In the genomic region with DNA sequence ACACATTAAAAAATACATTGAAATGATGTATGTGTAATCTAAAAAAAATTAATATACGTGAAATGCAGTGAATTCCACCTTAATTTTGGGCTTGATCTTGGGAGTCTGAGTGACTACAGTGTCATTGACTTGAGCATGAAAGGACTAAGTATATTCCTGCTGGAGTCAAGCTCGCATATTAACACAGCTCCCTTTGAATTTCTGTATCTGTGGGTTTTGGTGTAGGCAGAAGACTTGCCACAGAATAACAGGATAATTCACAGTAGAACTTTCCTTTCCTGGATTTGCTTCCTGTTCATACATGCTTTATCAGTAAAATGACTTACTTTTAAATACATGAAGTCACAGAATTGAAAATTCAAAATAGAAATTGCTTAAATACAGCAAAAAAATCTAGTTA, we compare ENCODE assay signal across 30 cellular contexts. TPM values are rescaled to one million over a fixed set of nuclear protein-coding genes. Genes with fewer than 3 reads are reported as not detected.
"Had no signal": no experiment of that assay in that cellular context is flagged by ENCODE, and none has a peak within 500 bp of the region (broad histone marks: within the 10 kb centered on the region; RNA-seq: fewer than 3 reads in every experiment).

No MANE protein-coding gene starts in this region.

- DNase-seq: activated CD4-positive, alpha-beta memory T cell treated with anti-CD3 and anti-CD28 coated beads for 36 hours; activated CD4-positive, alpha-beta T cell treated with anti-CD3 and anti-CD28 coated beads for 36 hours; activated CD4-positive, alpha-beta T cell treated with anti-CD3 and anti-CD28 coated beads, Interleukin-2, amount 10 ng/mL, durations not matched to agents 24 days and 14 days; activated CD4-positive, CD25-positive, alpha-beta regulatory T cell; activated CD4-positive, CD25-positive, alpha-beta regulatory T cell treated with anti-CD3 and anti-CD28 coated beads, Interleukin-2, amount 50 U/mL, for 72 hours; activated CD8-positive, alpha-beta memory T cell treated with anti-CD3 and anti-CD28 coated beads, Interleukin-2, amount 10 ng/mL, durations not matched to agents 7 days and 5 days; activated CD8-positive, alpha-beta memory T cell treated with anti-CD3 and anti-CD28 coated beads, Interleukin-2, amount 50 U/mL, for 4 hours; activated CD8-positive, alpha-beta T cell treated with anti-CD3 and anti-CD28 coated beads, Interleukin-2, amount 10 ng/mL, durations not matched to agents 7 days and 5 days; activated effector memory CD4-positive, alpha-beta T cell treated with anti-CD3 and anti-CD28 coated beads, Interleukin-2, amount 50 U/mL, for 16 hours; activated naive CD4-positive, alpha-beta T cell treated with anti-CD3 and anti-CD28 coated beads for 36 hours; activated naive CD8-positive, alpha-beta T cell treated with anti-CD3 and anti-CD28 coated beads for 36 hours; activated naive CD8-positive, alpha-beta T cell treated with anti-CD3 and anti-CD28 coated beads, Interleukin-2, amount 50 U/mL, for 24 hours; activated T-cell treated with anti-CD3 and anti-CD28 coated beads, Interleukin-2, amount 50 U/mL, for 1 hour; activated T-cell treated with anti-CD3 and anti-CD28 coated beads, Interleukin-2, amount 50 U/mL, for 48 hours; adrenal gland; amygdala; aorta; body of pancreas; cortex of kidney; effector CD8-positive, alpha-beta T cell; esophagus squamous epithelium; glutamatergic neuron; T-helper 2 cell had no signal

- H3K27me3 Mint-ChIP-seq: activated CD4-positive, alpha-beta memory T cell treated with anti-CD3 and anti-CD28 coated beads for 36 hours; activated CD4-positive, alpha-beta T cell treated with anti-CD3 and anti-CD28 coated beads for 36 hours; activated CD4-positive, alpha-beta T cell treated with anti-CD3 and anti-CD28 coated beads, Interleukin-2, amount 10 ng/mL, durations not matched to agents 24 days and 14 days; activated CD8-positive, alpha-beta memory T cell treated with anti-CD3 and anti-CD28 coated beads, Interleukin-2, amount 10 ng/mL, durations not matched to agents 7 days and 5 days; activated naive CD4-positive, alpha-beta T cell treated with anti-CD3 and anti-CD28 coated beads, Interleukin-2, amount 50 U/mL, for 24 hours; activated naive CD8-positive, alpha-beta T cell treated with anti-CD3 and anti-CD28 coated beads for 36 hours; activated naive CD8-positive, alpha-beta T cell treated with anti-CD3 and anti-CD28 coated beads, Interleukin-2, amount 50 U/mL, for 24 hours had no signal

- H3K36me3 ChIP-seq: adrenal gland, esophagus squamous epithelium had no signal

- H3K9me3 Mint-ChIP-seq: activated naive CD4-positive, alpha-beta T cell treated with anti-CD3 and anti-CD28 coated beads, Interleukin-2, amount 50 U/mL, for 24 hours; activated naive CD8-positive, alpha-beta T cell treated with anti-CD3 and anti-CD28 coated beads, Interleukin-2, amount 50 U/mL, for 24 hours; activated T-helper 1 cell treated with anti-CD3 and anti-CD28 coated beads, Interleukin-12 subunit alpha, Interleukin-12 subunit beta, Interleukin-2, Interleukin-4 antibody, amounts not matched to agents 30 ng/mL and 10 ng/mL and 1 ng/mL, durations not matched to agents 14 hours and 24 hours and 36 hours; activated T-helper 2 cell treated with anti-CD3 and anti-CD28 coated beads, Interferon-gamma antibody, Interleukin-2, Interleukin-4, amounts not matched to agents 10 μg/mL and 5 μg/mL and 100 μg/mL, durations not matched to agents 14 hours and 24 hours and 36 hours had no signal

- H3K4me3 ChIP-seq: adrenal gland, body of pancreas, esophagus squamous epithelium had no signal

- H3K4me1 ChIP-seq: esophagus squamous epithelium had no signal

- ATAC-seq: activated CD4-positive, alpha-beta T cell treated with anti-CD3 and anti-CD28 coated beads for 36 hours; activated CD8-positive, alpha-beta memory T cell treated with anti-CD3 and anti-CD28 coated beads, Interleukin-2, amount 10 ng/mL, durations not matched to agents 7 days and 5 days; activated CD8-positive, alpha-beta T cell treated with anti-CD3 and anti-CD28 coated beads, Interleukin-2, amount 10 ng/mL, durations not matched to agents 7 days and 5 days; activated naive CD8-positive, alpha-beta T cell treated with anti-CD3 and anti-CD28 coated beads, Interleukin-2, amount 50 U/mL, for 24 hours; body of pancreas had no signal

- FAIRE-seq: colon, endothelial cell of umbilical vein had no signal

- H3K27me3 ChIP-seq: adrenal gland, body of pancreas, esophagus squamous epithelium had no signal

- H3K4me1 Mint-ChIP-seq: activated CD4-positive, alpha-beta T cell treated with anti-CD3 and anti-CD28 coated beads for 36 hours; activated CD4-positive, alpha-beta T cell treated with anti-CD3 and anti-CD28 coated beads, Interleukin-2, amount 10 ng/mL, durations not matched to agents 24 days and 14 days; activated CD8-positive, alpha-beta memory T cell treated with anti-CD3 and anti-CD28 coated beads, Interleukin-2, amount 10 ng/mL, durations not matched to agents 7 days and 5 days; activated naive CD4-positive, alpha-beta T cell treated with anti-CD3 and anti-CD28 coated beads, Interleukin-2, amount 50 U/mL, for 24 hours; activated naive CD8-positive, alpha-beta T cell treated with anti-CD3 and anti-CD28 coated beads for 36 hours; activated naive CD8-positive, alpha-beta T cell treated with anti-CD3 and anti-CD28 coated beads, Interleukin-2, amount 50 U/mL, for 24 hours had no signal

- H3K9me3 ChIP-seq: adrenal gland, body of pancreas, esophagus squamous epithelium had no signal

- H3K27ac Mint-ChIP-seq: activated CD4-positive, alpha-beta memory T cell treated with anti-CD3 and anti-CD28 coated beads for 36 hours; activated CD4-positive, alpha-beta T cell treated with anti-CD3 and anti-CD28 coated beads for 36 hours; activated CD4-positive, alpha-beta T cell treated with anti-CD3 and anti-CD28 coated beads, Interleukin-2, amount 10 ng/mL, durations not matched to agents 24 days and 14 days; activated CD8-positive, alpha-beta memory T cell treated with anti-CD3 and anti-CD28 coated beads, Interleukin-2, amount 10 ng/mL, durations not matched to agents 7 days and 5 days; activated CD8-positive, alpha-beta T cell treated with anti-CD3 and anti-CD28 coated beads, Interleukin-2, amount 10 ng/mL, durations not matched to agents 7 days and 5 days; activated naive CD4-positive, alpha-beta T cell treated with anti-CD3 and anti-CD28 coated beads for 36 hours; activated naive CD4-positive, alpha-beta T cell treated with anti-CD3 and anti-CD28 coated beads, Interleukin-2, amount 50 U/mL, for 24 hours; activated naive CD8-positive, alpha-beta T cell treated with anti-CD3 and anti-CD28 coated beads for 36 hours; activated naive CD8-positive, alpha-beta T cell treated with anti-CD3 and anti-CD28 coated beads, Interleukin-2, amount 50 U/mL, for 24 hours; activated T-helper 1 cell treated with anti-CD3 and anti-CD28 coated beads, Interleukin-12 subunit alpha, Interleukin-12 subunit beta, Interleukin-2, Interleukin-4 antibody, amounts not matched to agents 30 ng/mL and 10 ng/mL and 1 ng/mL, durations not matched to agents 14 hours and 24 hours and 36 hours; activated T-helper 2 cell treated with anti-CD3 and anti-CD28 coated beads, Interferon-gamma antibody, Interleukin-2, Interleukin-4, amounts not matched to agents 10 μg/mL and 5 μg/mL and 100 μg/mL, durations not matched to agents 14 hours and 24 hours and 36 hours had no signal

- H3K36me3 Mint-ChIP-seq: activated CD4-positive, alpha-beta memory T cell treated with anti-CD3 and anti-CD28 coated beads for 36 hours; activated CD8-positive, alpha-beta memory T cell treated with anti-CD3 and anti-CD28 coated beads, Interleukin-2, amount 10 ng/mL, durations not matched to agents 7 days and 5 days; activated naive CD4-positive, alpha-beta T cell treated with anti-CD3 and anti-CD28 coated beads, Interleukin-2, amount 50 U/mL, for 24 hours; activated naive CD8-positive, alpha-beta T cell treated with anti-CD3 and anti-CD28 coated beads for 36 hours had no signal

- H3K27ac ChIP-seq: adrenal gland, body of pancreas, epithelial cell of prostate, esophagus squamous epithelium had no signal

- H3K4me3 Mint-ChIP-seq: activated CD4-positive, alpha-beta memory T cell treated with anti-CD3 and anti-CD28 coated beads for 36 hours; activated CD4-positive, alpha-beta T cell treated with anti-CD3 and anti-CD28 coated beads for 36 hours; activated CD4-positive, alpha-beta T cell treated with anti-CD3 and anti-CD28 coated beads, Interleukin-2, amount 10 ng/mL, durations not matched to agents 24 days and 14 days; activated CD8-positive, alpha-beta memory T cell treated with anti-CD3 and anti-CD28 coated beads, Interleukin-2, amount 10 ng/mL, durations not matched to agents 7 days and 5 days; activated CD8-positive, alpha-beta T cell treated with anti-CD3 and anti-CD28 coated beads, Interleukin-2, amount 10 ng/mL, durations not matched to agents 7 days and 5 days; activated naive CD4-positive, alpha-beta T cell treated with anti-CD3 and anti-CD28 coated beads for 36 hours; activated naive CD4-positive, alpha-beta T cell treated with anti-CD3 and anti-CD28 coated beads, Interleukin-2, amount 50 U/mL, for 24 hours; activated naive CD8-positive, alpha-beta T cell treated with anti-CD3 and anti-CD28 coated beads for 36 hours; activated naive CD8-positive, alpha-beta T cell treated with anti-CD3 and anti-CD28 coated beads, Interleukin-2, amount 50 U/mL, for 24 hours; activated T-helper 1 cell treated with anti-CD3 and anti-CD28 coated beads, Interleukin-12 subunit alpha, Interleukin-12 subunit beta, Interleukin-2, Interleukin-4 antibody, amounts not matched to agents 30 ng/mL and 10 ng/mL and 1 ng/mL, durations not matched to agents 14 hours and 24 hours and 36 hours had no signal

RNA-seq across cellular contexts. Expression of gene PPP1R9A, which starts 55.3 kb away (rescaled TPM):
- total RNA-seq: activated CD4-positive, alpha-beta memory T cell treated with anti-CD3 and anti-CD28 coated beads for 36 hours; activated CD4-positive, alpha-beta T cell treated with anti-CD3 and anti-CD28 coated beads for 36 hours; activated CD4-positive, alpha-beta T cell treated with anti-CD3 and anti-CD28 coated beads, Interleukin-2, amount 10 ng/mL, durations not matched to agents 24 days and 14 days; activated CD8-positive, alpha-beta T cell treated with anti-CD3 and anti-CD28 coated beads, Interleukin-2, amount 10 ng/mL, durations not matched to agents 7 days and 5 days; activated naive CD4-positive, alpha-beta T cell treated with anti-CD3 and anti-CD28 coated beads for 36 hours; activated T-helper 1 cell treated with anti-CD3 and anti-CD28 coated beads, Interleukin-12 subunit alpha, Interleukin-12 subunit beta, Interleukin-2, Interleukin-4 antibody, amounts not matched to agents 30 ng/mL and 10 ng/mL and 1 ng/mL, durations not matched to agents 14 hours and 24 hours and 36 hours; activated T-helper 2 cell treated with anti-CD3 and anti-CD28 coated beads, Interferon-gamma antibody, Interleukin-2, Interleukin-4, amounts not matched to agents 10 μg/mL and 5 μg/mL and 100 μg/mL, durations not matched to agents 14 hours and 24 hours and 36 hours; T-helper 1 cell treated with Interleukin-12 subunit alpha and Interleukin-12 subunit beta and Interleukin-4 antibody, amounts not matched to agents 30 ng/mL and 1 ng/mL, for 36 hours had no signal
